In the genomic region with DNA sequence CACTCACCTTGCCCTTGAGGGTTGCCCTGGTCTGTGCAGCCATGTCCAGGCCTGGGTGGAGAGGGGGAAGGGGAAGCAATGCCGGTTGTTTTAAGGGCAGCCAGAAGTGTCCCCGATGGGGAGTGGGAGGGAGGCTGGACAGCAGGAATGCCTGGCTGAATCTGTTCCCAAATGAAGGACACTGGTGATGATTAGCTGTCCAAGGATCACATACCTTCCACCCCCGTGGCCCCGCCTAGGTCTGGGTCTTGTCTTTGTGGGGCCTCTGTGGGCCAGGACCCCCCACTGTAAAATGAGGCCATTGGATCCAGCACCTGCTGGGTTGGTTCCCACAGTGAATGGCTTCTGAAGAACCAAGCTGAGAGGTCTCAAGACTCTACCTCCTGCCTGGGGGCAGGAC, we compare ENCODE assay signal across 21 cellular contexts.
DNase-seq lines count a peak whose midpoint lies in the region; ATAC-seq, FAIRE-seq and TF ChIP-seq lines count a peak whose summit lies in the region.
"Had no signal": no experiment of that assay in that cellular context is flagged by ENCODE, and none has a peak within 500 bp of the region (broad histone marks: within the 10 kb centered on the region; RNA-seq: fewer than 3 reads in every experiment).

No MANE protein-coding gene starts in this region.

- BruUV-seq in K562 (replicated peaks; lab: Mats Ljungman, UMichigan) (no TSS peak), A673 (replicated peaks; lab: Mats Ljungman, UMichigan) (no TSS peak)

- peaks cover 10% of the 10 kb centered on the region for H3K4me1 Mint-ChIP-seq in CD8-positive, alpha-beta T cell (ENCODE audit: low read depth)
- H3K4me1 Mint-ChIP-seq in naive thymus-derived CD8-positive, alpha-beta T cell, result peaks cover 7 to 14% (median 9%) of the 10 kb centered on the region in 4 donors
- H3K4me1 Mint-ChIP-seq: CD14-positive monocyte; CD4-positive, alpha-beta memory T cell had no signal

- peaks cover 39% of the 10 kb centered on the region for H3K36me3 Mint-ChIP-seq in CD8-positive, alpha-beta T cell
- H3K36me3 Mint-ChIP-seq in naive thymus-derived CD8-positive, alpha-beta T cell, result peaks cover 0 to 18% (median 0%) of the 10 kb centered on the region in 3 donors
- H3K36me3 Mint-ChIP-seq: CD14-positive monocyte; CD4-positive, alpha-beta memory T cell had no signal

- POLR2A ChIA-PET in CD8-positive, alpha-beta T cell (lab: Charles Lee), result no interaction called here
- POLR2A ChIA-PET in K562 (lab: Yijun Ruan, JAX), result no interaction called here
- POLR2A ChIA-PET in naive thymus-derived CD8-positive, alpha-beta T cell (lab: Charles Lee), result no interaction called here
- POLR2A ChIA-PET in A673 (lab: Charles Lee; ENCODE audit: low non-redundant PET), result no interaction called here

- H3K4me3 ChIP-seq in CD8-positive, alpha-beta T cell (ENCODE audit: low read depth, low read length), result no peak overlapping the region
- H3K4me3 ChIP-seq in H7 (ENCODE audit: insufficient read depth, low read depth, low read length), result no peak overlapping the region
- no peak overlapping the region for H3K4me3 ChIP-seq in K562
- no peak overlapping the region for H3K4me3 ChIP-seq in A673 (ENCODE audit: low read depth, low read length, poor library complexity, severe bottlenecking)
- H3K4me3 ChIP-seq: BLaER1 had no signal

- ATAC-seq in CD8-positive, alpha-beta T cell, result no peak
- ATAC-seq in K562, result no peak
- ATAC-seq in naive thymus-derived CD8-positive, alpha-beta T cell, result no peak
- no peak for ATAC-seq in HG03520 (IDR thresholded peaks at IDR 0.05; ENCODE audit: unreplicated experiment)
- no peak for ATAC-seq in GM21737 (IDR thresholded peaks at IDR 0.05; ENCODE audit: unreplicated experiment)

- no peaks in the 10 kb centered on the region for H3K27me3 ChIP-seq in CD8-positive, alpha-beta T cell (ENCODE audit: insufficient read depth, low read length)
- H3K27me3 ChIP-seq in H7 (ENCODE audit: control insufficient read depth, insufficient read depth, low read length), result no peaks in the 10 kb centered on the region
- H3K27me3 ChIP-seq in K562 (ENCODE audit: control insufficient read depth in 2 of 2, insufficient read depth in 2 of 2, low read length in 2 of 2), result peaks cover 38 to 73% of the 10 kb centered on the region in 2 experiments
- no peaks in the 10 kb centered on the region for H3K27me3 ChIP-seq in A673 (replicated peaks; ENCODE audit: insufficient read depth, low read depth, low read length, poor library complexity)
- H3K27me3 ChIP-seq: BLaER1 had no signal

- H3K27ac Mint-ChIP-seq in CD8-positive, alpha-beta T cell, result peak overlapping the region; percentile 64
- H3K27ac Mint-ChIP-seq in naive thymus-derived CD8-positive, alpha-beta T cell, result peak overlapping the region in 9 of 10 donors; percentile 19 to 96 (median 75)
- H3K27ac Mint-ChIP-seq: CD14-positive monocyte had no signal

- no peaks in the 10 kb centered on the region for H3K79me2 ChIP-seq in K562 (ENCODE audit: control insufficient read depth, insufficient read depth, low read length)

- no peaks in the 10 kb centered on the region for H3K9me3 ChIP-seq in CD8-positive, alpha-beta T cell (ENCODE audit: low read length)
- H3K9me3 ChIP-seq in K562 (replicated peaks; ENCODE audit: control insufficient read depth, insufficient read depth, low read depth, low read length) (no peaks in the 10 kb centered on the region), A673 (ENCODE audit: low read depth, low read length, poor library complexity, severe bottlenecking) (no peaks in the 10 kb centered on the region)
- H3K9me3 ChIP-seq: BLaER1 had no signal

- H3K27me3 Mint-ChIP-seq in CD8-positive, alpha-beta T cell (ENCODE audit: low read depth), result no peaks in the 10 kb centered on the region
- no peaks in the 10 kb centered on the region for H3K27me3 Mint-ChIP-seq in naive thymus-derived CD8-positive, alpha-beta T cell

- CTCF ChIA-PET in CD8-positive, alpha-beta T cell (lab: Charles Lee), result no interaction called here
- CTCF ChIA-PET in K562 (lab: Yijun Ruan, JAX; ENCODE audit: low intra/inter-chr PET ratio), result no interaction called here
- CTCF ChIA-PET in A673 (lab: Charles Lee), result no interaction called here

- H3K27ac ChIP-seq in CD8-positive, alpha-beta T cell (ENCODE audit: low read depth, low read length), result no peak overlapping the region
- H3K27ac ChIP-seq in K562 (ENCODE audit: extremely low read depth, low read depth, low read length) (no peak overlapping the region), A673 (ENCODE audit: low read depth, low read length, poor library complexity, severe bottlenecking) (no peak overlapping the region)

- no peak for TF ChIP-seq RAD21 in K562 (CRISPR knock-in tag; conservative IDR thresholded peaks at IDR 0.05 in 1 of 2, IDR thresholded peaks at IDR 0.05 in 1 of 2)

- H3K36me3 ChIP-seq in CD8-positive, alpha-beta T cell (ENCODE audit: insufficient read depth, low read length), result no peaks in the 10 kb centered on the region
- H3K36me3 ChIP-seq in H7 (replicated peaks; ENCODE audit: control insufficient read depth, insufficient read depth, low read length) (no peaks in the 10 kb centered on the region), K562 (ENCODE audit: control insufficient read depth, insufficient read depth, low read length) (no peaks in the 10 kb centered on the region), A673 (ENCODE audit: insufficient read depth, low read length, poor library complexity, severe bottlenecking) (no peaks in the 10 kb centered on the region)
- H3K36me3 ChIP-seq: BLaER1 had no signal

- H3K4me1 ChIP-seq in CD8-positive, alpha-beta T cell (ENCODE audit: insufficient read depth, low read length), result peaks cover 9% of the 10 kb centered on the region
- H3K4me1 ChIP-seq in K562 (replicated peaks in 1 of 2; ENCODE audit: control insufficient read depth in 2 of 2, insufficient read depth in 2 of 2, low read length in 2 of 2) (peaks cover 0 to 10% of the 10 kb centered on the region in 2 experiments; a peak in 1 of 5 replicates), A673 (ENCODE audit: insufficient read depth, low read length, poor library complexity, severe bottlenecking) (no peaks in the 10 kb centered on the region)

- H4K20me1 ChIP-seq in K562 (replicated peaks; ENCODE audit: control insufficient read depth, insufficient read depth, low read length), result peaks cover 11% of the 10 kb centered on the region; the same call in 1 of the 2 replicates
- H4K20me1 ChIP-seq: BLaER1 had no signal

- no peak overlapping the region for H3K4me2 ChIP-seq in K562 (ENCODE audit: insufficient read depth, low read length)

- no peaks in the 10 kb centered on the region for H3K9me3 Mint-ChIP-seq in CD8-positive, alpha-beta T cell
- peaks cover 0 to 2% (median 0%) of the 10 kb centered on the region in 9 donors for H3K9me3 Mint-ChIP-seq in naive thymus-derived CD8-positive, alpha-beta T cell
- H3K9me3 Mint-ChIP-seq: H9 had no signal

- WGBS in K562 (ENCODE audit: insufficient coverage, low coverage, missing lambda C conversion rate), result 0% methylated on average over 3 of the region's 4 CpGs

- peaks cover 7% of the 10 kb centered on the region for H3K9me1 ChIP-seq in K562 (ENCODE audit: control insufficient read depth, insufficient read depth, low read length)

- in situ Hi-C loops in K562 (cut with MboI), result no loop called here

- TF ChIP-seq EP300 in K562 (IDR thresholded peaks at IDR 0.05; ENCODE audit: low read length), result no peak

- FAIRE-seq in K562 (lab: Jason Lieb, UNC), result no peak
- FAIRE-seq: A204.1, GM12891, GM19239 had no signal

- no peak for TF ChIP-seq CTCF in CD8-positive, alpha-beta T cell (IDR thresholded peaks at IDR 0.05)
- TF ChIP-seq CTCF in K562 (IDR thresholded peaks at IDR 0.05 in 2 of 3, conservative IDR thresholded peaks at IDR 0.05 in 1 of 3; ENCODE audit: insufficient read depth in 2 of 3, low read depth in 1 of 3, low read length in 3 of 3) (no peak), GM20000 (IDR thresholded peaks at IDR 0.05; ENCODE audit: extremely low read depth, missing control alignments) (no peak), A673 (conservative IDR thresholded peaks at IDR 0.05; ENCODE audit: low read depth, low read length) (no peak)

- DNase-seq in CD8-positive, alpha-beta T cell, result no peak
- peak; percentile 45 for DNase-seq in H7
- DNase-seq in K562 (ENCODE audit: extremely low read depth in 1 of 4, low spot score in 3 of 4), result no peak
- no peak for DNase-seq in naive thymus-derived CD8-positive, alpha-beta T cell
- no peak for DNase-seq in GM20000 (ENCODE audit: low spot score)
- DNase-seq in A673 (ENCODE audit: low spot score), result no peak
- DNase-seq: CD4-positive, alpha-beta memory T cell; DMS 273 treated with DMSO at 0.1 percent for 48 hours; DMS53; DND-41; EL; GOT3; H9; Karpas-422 had no signal

- TF ChIP-seq POLR2A in K562 (conservative IDR thresholded peaks at IDR 0.05), result no peak

- H2AFZ ChIP-seq in K562 (ENCODE audit: low read depth, low read length), result no peak overlapping the region

- H3K4me3 Mint-ChIP-seq in CD8-positive, alpha-beta T cell, result no peak overlapping the region
- peak overlapping the region in 1 of 10 donors; percentile 15 for H3K4me3 Mint-ChIP-seq in naive thymus-derived CD8-positive, alpha-beta T cell
- H3K4me3 Mint-ChIP-seq: CD14-positive monocyte; CD4-positive, alpha-beta memory T cell; H9 had no signal

- intact Hi-C loops in CD8-positive, alpha-beta T cell (cut with DNase I, micrococcal nuclease), result no loop called here
- intact Hi-C loops in K562 (cut with micrococcal nuclease) (no loop called here), A673 (cut with micrococcal nuclease; ENCODE audit: unreplicated experiment) (no loop called here)

- no peak overlapping the region for H3K9ac ChIP-seq in K562 (ENCODE audit: insufficient read depth in 1 of 2, low read depth in 2 of 2, low read length in 2 of 2)
- H3K9ac ChIP-seq: BLaER1 had no signal

TF ChIP-seq in K562, 482 proteins besides CTCF, POLR2A, EP300 and RAD21 (continues in another document):
- TF ChIP-seq FOS (IDR thresholded peaks at IDR 0.05; ENCODE audit: extremely low read depth, insufficient read length) (no peak), ZNF280A (IDR thresholded peaks at IDR 0.05; ENCODE audit: low read depth, partially characterized antibody) (no peak), CCNT2 (IDR thresholded peaks at IDR 0.05; ENCODE audit: borderline replicate concordance, extremely low read depth, insufficient read length, low read depth, low read length) (no peak), ZNF282 (CRISPR knock-in tag; IDR thresholded peaks at IDR 0.05) (0 out of 2 replicates have a peak, but pooled peaks have one; percentile 4), NUFIP1 (IDR thresholded peaks at IDR 0.05; ENCODE audit: partially characterized antibody) (no peak), SNIP1 (IDR thresholded peaks at IDR 0.05; ENCODE audit: low read depth) (no peak)
